12 cellular contexts compared by ENCODE assay signal in the genomic region with DNA sequence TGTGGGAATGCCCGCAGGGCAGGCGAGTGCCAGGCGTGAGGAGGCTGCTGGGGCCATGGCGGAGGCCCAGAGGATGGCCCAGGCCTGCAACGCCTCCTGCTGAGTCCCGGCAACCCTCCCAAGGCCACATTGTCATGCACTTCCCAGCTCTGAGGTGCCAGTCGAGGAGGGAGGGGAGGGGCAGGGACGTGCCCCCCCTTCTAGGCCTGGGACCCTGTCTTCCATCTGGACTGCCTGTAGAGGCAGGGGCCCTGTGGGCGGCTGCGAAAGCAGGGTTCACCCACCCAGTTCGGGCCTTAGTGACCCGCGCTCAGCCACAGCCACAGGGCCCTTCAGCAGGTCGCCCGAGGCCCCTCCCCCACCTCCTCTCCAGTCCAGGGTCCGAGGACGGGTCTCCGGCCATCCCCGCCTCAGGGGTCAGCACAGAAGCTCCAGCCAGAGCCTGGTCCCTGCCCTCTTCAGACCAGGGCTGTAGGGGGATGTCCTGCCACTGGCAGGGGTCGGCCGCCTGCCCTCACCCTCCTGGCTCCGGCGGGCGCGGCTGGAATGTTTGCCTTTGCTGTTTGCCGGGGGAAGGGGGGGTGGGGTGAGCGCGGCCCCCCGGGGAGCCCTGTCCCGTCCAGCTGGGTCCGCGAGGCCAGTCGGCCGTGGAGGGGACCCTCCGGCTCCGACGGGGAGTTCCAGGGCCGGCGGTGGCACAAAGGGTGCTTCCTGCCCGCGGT. TPM values are rescaled to one million over a fixed set of nuclear protein-coding genes. Genes with fewer than 3 reads are reported as not detected.
DNase-seq lines count a peak whose midpoint lies in the region; ATAC-seq, FAIRE-seq and TF ChIP-seq lines count a peak whose summit lies in the region.
"Had no signal": no experiment of that assay in that cellular context is flagged by ENCODE, and none has a peak within 500 bp of the region (broad histone marks: within the 10 kb centered on the region; RNA-seq: fewer than 3 reads in every experiment).

No MANE protein-coding gene starts in this region.

- no peak for TF ChIP-seq RAD21 in K562 (CRISPR knock-in tag; conservative IDR thresholded peaks at IDR 0.05 in 1 of 2, IDR thresholded peaks at IDR 0.05 in 1 of 2)

- 0 out of 2 replicates have a peak overlapping the region, but pooled peaks have one; percentile 18 for H3K4me3 ChIP-seq in K562
- peak overlapping the region; percentile 22 to 26 for H3K4me3 ChIP-seq in left lung
- peak overlapping the region; percentile 43 for H3K4me3 ChIP-seq in upper lobe of right lung
- H3K4me3 ChIP-seq in small intestine (ENCODE audit: low read depth in 1 of 2, low read length in 2 of 2): no peak overlapping the region

- WGBS in K562 (ENCODE audit: insufficient coverage, low coverage, missing lambda C conversion rate): 32% methylated on average over 17 of the region's 41 CpGs
- WGBS in small intestine, 3 donors: 29 to 50% (median 41%) methylated on average over 26 to 41 of the region's 41 CpGs

- DNase-seq in NCI-H146 (lab: John Stamatoyannopoulos, UW) (peak; percentile 25), NCI-H146 treated with DMSO at 0.1 percent for 48 hours (lab: John Stamatoyannopoulos, UW; ENCODE audit: unreplicated experiment) (no peak), K562 (ENCODE audit: extremely low read depth in 1 of 4, low spot score in 3 of 4) (peak in 2 of 4 experiments; percentile 45 to 50), left lung (no peak), upper lobe of right lung (no peak), mesothelial cell of epicardium (ENCODE audit: low spot score in 2 of 2, unreplicated experiment in 2 of 2) (no peak), small intestine (no peak)
- DNase-seq in activated T-helper 1 cell treated with anti-CD3 and anti-CD28 coated beads, Interleukin-12 subunit alpha, Interleukin-12 subunit beta, Interleukin-2, Interleukin-4 antibody, amounts not matched to agents 30 ng/mL and 10 ng/mL and 1 ng/mL, durations not matched to agents 14 hours and 24 hours and 36 hours (ENCODE audit: low spot score): no peak
- DNase-seq: NCI-H2171 treated with DMSO at 0.1 percent for 48 hours had no signal

- in situ Hi-C loops in K562 (cut with MboI): no loop called here

- H3K27ac ChIP-seq in K562 (ENCODE audit: extremely low read depth, low read depth, low read length) (no peak overlapping the region), left lung (no peak overlapping the region), upper lobe of right lung (peak overlapping the region; percentile 51), small intestine (ENCODE audit: low read depth in 1 of 2, low read length in 1 of 2) (no peak overlapping the region)
- H3K27ac ChIP-seq: parathyroid adenoma had no signal

- H3K79me2 ChIP-seq in K562 (ENCODE audit: control insufficient read depth, insufficient read depth, low read length): no peaks in the 10 kb centered on the region
- H3K79me2 ChIP-seq: parathyroid adenoma had no signal

- no peaks in the 10 kb centered on the region for H3K27me3 ChIP-seq in K562 (ENCODE audit: control insufficient read depth in 2 of 2, insufficient read depth in 2 of 2, low read length in 2 of 2)
- peaks cover 7 to 93% of the 10 kb centered on the region in 2 donors for H3K27me3 ChIP-seq in left lung
- H3K27me3 ChIP-seq in upper lobe of right lung: peaks cover 5% of the 10 kb centered on the region
- peaks cover 6 to 17% of the 10 kb centered on the region in 2 donors for H3K27me3 ChIP-seq in small intestine (ENCODE audit: control insufficient read depth in 2 of 2, insufficient read depth in 2 of 2, low read length in 2 of 2)

- H3K4me1 ChIP-seq in K562 (replicated peaks in 1 of 2; ENCODE audit: control insufficient read depth in 2 of 2, insufficient read depth in 2 of 2, low read length in 2 of 2) (peaks cover 2 to 86% of the 10 kb centered on the region in 2 experiments; a peak in 3 of 5 replicates), left lung (peaks cover 11 to 37% of the 10 kb centered on the region in 2 donors), upper lobe of right lung (peaks cover 17% of the 10 kb centered on the region), small intestine (ENCODE audit: control insufficient read depth in 2 of 2, insufficient read depth in 1 of 2, low read depth in 1 of 2, low read length in 1 of 2) (no peaks in the 10 kb centered on the region)
- H3K4me1 ChIP-seq: parathyroid adenoma had no signal

- no peak for TF ChIP-seq EP300 in K562 (IDR thresholded peaks at IDR 0.05; ENCODE audit: low read length)

- H3K9me3 ChIP-seq in K562 (replicated peaks; ENCODE audit: control insufficient read depth, insufficient read depth, low read depth, low read length) (no peaks in the 10 kb centered on the region), left lung (no peaks in the 10 kb centered on the region), upper lobe of right lung (no peaks in the 10 kb centered on the region), small intestine (ENCODE audit: control insufficient read depth, low read depth) (no peaks in the 10 kb centered on the region)

- BruUV-seq in K562 (replicated peaks; lab: Mats Ljungman, UMichigan): no TSS peak

- H2AFZ ChIP-seq in K562 (ENCODE audit: low read depth, low read length): no peak overlapping the region
- H2AFZ ChIP-seq: parathyroid adenoma had no signal

- H3K36me3 ChIP-seq in K562 (ENCODE audit: control insufficient read depth, insufficient read depth, low read length) (no peaks in the 10 kb centered on the region), left lung (no peaks in the 10 kb centered on the region), upper lobe of right lung (no peaks in the 10 kb centered on the region), small intestine (ENCODE audit: control insufficient read depth in 2 of 2, insufficient read depth in 2 of 2, low read length in 2 of 2) (no peaks in the 10 kb centered on the region)

- no peak overlapping the region for H3K27ac Mint-ChIP-seq in activated T-helper 1 cell treated with anti-CD3 and anti-CD28 coated beads, Interleukin-12 subunit alpha, Interleukin-12 subunit beta, Interleukin-2, Interleukin-4 antibody, amounts not matched to agents 30 ng/mL and 10 ng/mL and 1 ng/mL, durations not matched to agents 14 hours and 24 hours and 36 hours
- H3K27ac Mint-ChIP-seq in mesothelial cell of epicardium: no peak overlapping the region
- H3K27ac Mint-ChIP-seq: activated CD4-positive, alpha-beta T cell treated with anti-CD3 and anti-CD28 coated beads, Interleukin-2, amount 10 ng/mL, durations not matched to agents 24 days and 14 days; activated naive CD8-positive, alpha-beta T cell had no signal

- H3K27me3 Mint-ChIP-seq in activated T-helper 1 cell treated with anti-CD3 and anti-CD28 coated beads, Interleukin-12 subunit alpha, Interleukin-12 subunit beta, Interleukin-2, Interleukin-4 antibody, amounts not matched to agents 30 ng/mL and 10 ng/mL and 1 ng/mL, durations not matched to agents 14 hours and 24 hours and 36 hours (ENCODE audit: insufficient read depth): peaks cover 21% of the 10 kb centered on the region
- H3K27me3 Mint-ChIP-seq in mesothelial cell of epicardium (ENCODE audit: low read depth): no peaks in the 10 kb centered on the region

- H4K20me1 ChIP-seq in K562 (replicated peaks; ENCODE audit: control insufficient read depth, insufficient read depth, low read length): 0 out of 2 replicates have a peak, but pooled peaks cover 3% of the 10 kb centered on the region

- intact Hi-C loops in K562 (cut with micrococcal nuclease): no loop called here
- intact Hi-C loops in left lung (cut with DNase I): no loop called here
- intact Hi-C loops in upper lobe of right lung (cut with DNase I): no loop called here
- intact Hi-C loops in activated T-helper 1 cell treated with anti-CD3 and anti-CD28 coated beads, Interleukin-12 subunit alpha, Interleukin-12 subunit beta, Interleukin-2, Interleukin-4 antibody, amounts not matched to agents 30 ng/mL and 10 ng/mL and 1 ng/mL, durations not matched to agents 14 hours and 24 hours and 36 hours (cut with micrococcal nuclease): no loop called here

- H3K9ac ChIP-seq in K562 (ENCODE audit: insufficient read depth in 1 of 2, low read depth in 2 of 2, low read length in 2 of 2): peak overlapping the region in 1 of 2 experiments; percentile 66; a peak in 1 of 4 replicates
- H3K9ac ChIP-seq: parathyroid adenoma had no signal

- no peak overlapping the region for H3K4me2 ChIP-seq in K562 (ENCODE audit: insufficient read depth, low read length)

- CTCF ChIA-PET in K562 (lab: Yijun Ruan, JAX; ENCODE audit: low intra/inter-chr PET ratio): no interaction called here

- no peaks in the 10 kb centered on the region for H3K36me3 Mint-ChIP-seq in activated T-helper 1 cell treated with anti-CD3 and anti-CD28 coated beads, Interleukin-12 subunit alpha, Interleukin-12 subunit beta, Interleukin-2, Interleukin-4 antibody, amounts not matched to agents 30 ng/mL and 10 ng/mL and 1 ng/mL, durations not matched to agents 14 hours and 24 hours and 36 hours (ENCODE audit: low read depth)
- H3K36me3 Mint-ChIP-seq in mesothelial cell of epicardium: no peaks in the 10 kb centered on the region
- H3K36me3 Mint-ChIP-seq: activated naive CD8-positive, alpha-beta T cell had no signal

- ATAC-seq in K562 (no peak), left lung (peak; percentile 15), upper lobe of right lung (peak; percentile 2)

- TF ChIP-seq CTCF in K562 (IDR thresholded peaks at IDR 0.05 in 2 of 3, conservative IDR thresholded peaks at IDR 0.05 in 1 of 3; ENCODE audit: insufficient read depth in 2 of 3, low read depth in 1 of 3, low read length in 3 of 3) (no peak), left lung (IDR thresholded peaks at IDR 0.05) (no peak), upper lobe of right lung (IDR thresholded peaks at IDR 0.05) (no peak), mesothelial cell of epicardium (IDR thresholded peaks at IDR 0.05; ENCODE audit: unreplicated experiment) (no peak)

- no peaks in the 10 kb centered on the region for H3K4me1 Mint-ChIP-seq in activated T-helper 1 cell treated with anti-CD3 and anti-CD28 coated beads, Interleukin-12 subunit alpha, Interleukin-12 subunit beta, Interleukin-2, Interleukin-4 antibody, amounts not matched to agents 30 ng/mL and 10 ng/mL and 1 ng/mL, durations not matched to agents 14 hours and 24 hours and 36 hours (ENCODE audit: low read depth)
- H3K4me1 Mint-ChIP-seq in mesothelial cell of epicardium: peaks cover 29% of the 10 kb centered on the region

- H3K9me1 ChIP-seq in K562 (ENCODE audit: control insufficient read depth, insufficient read depth, low read length): no peaks in the 10 kb centered on the region

- POLR2A ChIA-PET in K562 (lab: Yijun Ruan, JAX): no interaction called here

- FAIRE-seq in K562 (lab: Jason Lieb, UNC): no peak
- FAIRE-seq in small intestine (lab: Jason Lieb, UNC): no peak

- no peaks in the 10 kb centered on the region for H3K9me3 Mint-ChIP-seq in activated T-helper 1 cell treated with anti-CD3 and anti-CD28 coated beads, Interleukin-12 subunit alpha, Interleukin-12 subunit beta, Interleukin-2, Interleukin-4 antibody, amounts not matched to agents 30 ng/mL and 10 ng/mL and 1 ng/mL, durations not matched to agents 14 hours and 24 hours and 36 hours
- no peaks in the 10 kb centered on the region for H3K9me3 Mint-ChIP-seq in mesothelial cell of epicardium
- H3K9me3 Mint-ChIP-seq: activated CD4-positive, alpha-beta T cell treated with anti-CD3 and anti-CD28 coated beads, Interleukin-2, amount 10 ng/mL, durations not matched to agents 24 days and 14 days had no signal

- no peak for TF ChIP-seq POLR2A in K562 (conservative IDR thresholded peaks at IDR 0.05)

- no peak overlapping the region for H3K4me3 Mint-ChIP-seq in activated T-helper 1 cell treated with anti-CD3 and anti-CD28 coated beads, Interleukin-12 subunit alpha, Interleukin-12 subunit beta, Interleukin-2, Interleukin-4 antibody, amounts not matched to agents 30 ng/mL and 10 ng/mL and 1 ng/mL, durations not matched to agents 14 hours and 24 hours and 36 hours
- no peak overlapping the region for H3K4me3 Mint-ChIP-seq in mesothelial cell of epicardium
- H3K4me3 Mint-ChIP-seq: activated naive CD8-positive, alpha-beta T cell had no signal

RNA-seq across cellular contexts. Expression of gene FGFR3, which starts 26.6 kb away (rescaled TPM):
- 54.4 and 166 TPM in 2 replicates for total RNA-seq in K562 (2011; cell fraction: chromatin; rRNA removed; ENCODE audit: low replicate concordance)
- total RNA-seq in K562 (2011; cell fraction: nucleolus; rRNA removed): 200 and 208 TPM in 2 replicates
- 76.8 and 80.7 TPM in 2 replicates for total RNA-seq in K562 (2011; cell fraction: nucleoplasm; rRNA removed)
- total RNA-seq in K562 (2014; rRNA removed) (39.9 and 43.8 TPM in 2 replicates), K562 (2014; rRNA removed; fragmentation: Illumina TruSeq; extraction: Trizol) (6.3 and 6.5 TPM in 2 replicates), K562 (2015; rRNA removed; fragmentation: Illumina TruSeq; extraction: Trizol) (12.7 and 14.1 TPM in 2 replicates), K562 (2021) (47.8 and 60.4 TPM in 2 replicates), left lung (10 to 100 TPM; 10.8 to 13.5 TPM), upper lobe of right lung (32.1 TPM), mesothelial cell of epicardium (30.9 to 37.6 TPM (median 32.9 TPM) in 3 replicates)
- polyA plus RNA-seq in K562 (2011; rRNA removed) (20.4 and 21.7 TPM in 2 replicates), K562 (2014; fragmentation: Illumina TruSeq; extraction: Trizol) (8.4 and 22.9 TPM in 2 replicates), K562 (2014; fragmentation: Nextera tagmentation; extraction: Ambion mirVana) (1 to 10 TPM; 1.2 to 1.7 TPM), K562 (2014; rRNA removed) (48.9 and 51.5 TPM in 2 replicates), small intestine (10 to 100 TPM; 13.8 to 35.8 (median 35.7) TPM)
- polyA plus RNA-seq in K562 (2011; cell fraction: cytosol; rRNA removed): 18.7 and 54.2 TPM in 2 replicates
- 176 and 334 TPM in 2 replicates for polyA plus RNA-seq in K562 (2011; cell fraction: nucleus; rRNA removed)
- 15.0 and 22.4 TPM in 2 replicates for polyA plus RNA-seq in K562 (2012)
- polyA minus RNA-seq in K562 (2011; rRNA and poly(A)+ RNA removed): 3.9 and 9.3 TPM in 2 replicates
- polyA minus RNA-seq in K562 (2011; cell fraction: cytosol; rRNA and poly(A)+ RNA removed): 30.2 and 37.6 TPM in 2 replicates
- 59.1 and 74.0 TPM in 2 replicates for polyA minus RNA-seq in K562 (2011; cell fraction: nucleus; rRNA and poly(A)+ RNA removed)
- total RNA-seq in activated T-helper 1 cell treated with anti-CD3 and anti-CD28 coated beads, Interleukin-12 subunit alpha, Interleukin-12 subunit beta, Interleukin-2, Interleukin-4 antibody, amounts not matched to agents 30 ng/mL and 10 ng/mL and 1 ng/mL, durations not matched to agents 14 hours and 24 hours and 36 hours: 0.29 and 0.39 TPM in 2 replicates

RNA-seq across cellular contexts. Expression of gene TACC3, which starts 45.2 kb away (rescaled TPM):
- 114 and 225 TPM in 2 replicates for total RNA-seq in K562 (2011; cell fraction: chromatin; rRNA removed; ENCODE audit: low replicate concordance)
- total RNA-seq in K562 (2011; cell fraction: nucleolus; rRNA removed): 114 and 126 TPM in 2 replicates
- total RNA-seq in K562 (2011; cell fraction: nucleoplasm; rRNA removed): 94.5 and 103 TPM in 2 replicates
- total RNA-seq in K562 (2014; rRNA removed) (66.3 and 80.2 TPM in 2 replicates), K562 (2014; rRNA removed; fragmentation: Illumina TruSeq; extraction: Trizol) (47.1 and 49.7 TPM in 2 replicates), K562 (2015; rRNA removed; fragmentation: Illumina TruSeq; extraction: Trizol) (52.1 and 55.6 TPM in 2 replicates), K562 (2021) (112 and 122 TPM in 2 replicates), left lung (10 to 100 TPM; 20.3 to 28.1 TPM), upper lobe of right lung (13.3 TPM), mesothelial cell of epicardium (38.9 to 45.3 TPM (median 44.4 TPM) in 3 replicates)
- polyA plus RNA-seq in K562 (2011; rRNA removed) (50.3 and 50.8 TPM in 2 replicates), K562 (2014; fragmentation: Illumina TruSeq; extraction: Trizol) (95.2 and 122 TPM in 2 replicates), K562 (2014; fragmentation: Nextera tagmentation; extraction: Ambion mirVana) (1 to 10 TPM; 1.9 to 2.8 TPM), K562 (2014; rRNA removed) (90.1 and 102 TPM in 2 replicates), small intestine (10 to 100 TPM; 11.9 to 41.4 (median 12.7) TPM)
- 45.2 and 61.0 TPM in 2 replicates for polyA plus RNA-seq in K562 (2011; cell fraction: cytosol; rRNA removed)
- 150 and 212 TPM in 2 replicates for polyA plus RNA-seq in K562 (2011; cell fraction: nucleus; rRNA removed)
- 93.9 and 100.0 TPM in 2 replicates for polyA plus RNA-seq in K562 (2012)
- 16.5 and 18.3 TPM in 2 replicates for polyA minus RNA-seq in K562 (2011; rRNA and poly(A)+ RNA removed)
- 37.4 and 55.6 TPM in 2 replicates for polyA minus RNA-seq in K562 (2011; cell fraction: cytosol; rRNA and poly(A)+ RNA removed)
- polyA minus RNA-seq in K562 (2011; cell fraction: nucleus; rRNA and poly(A)+ RNA removed): 40.5 and 49.1 TPM in 2 replicates
- total RNA-seq in activated T-helper 1 cell treated with anti-CD3 and anti-CD28 coated beads, Interleukin-12 subunit alpha, Interleukin-12 subunit beta, Interleukin-2, Interleukin-4 antibody, amounts not matched to agents 30 ng/mL and 10 ng/mL and 1 ng/mL, durations not matched to agents 14 hours and 24 hours and 36 hours: 134 and 139 TPM in 2 replicates

RNA-seq across cellular contexts. Expression of gene TMEM129, which starts 45.4 kb away (rescaled TPM):
- 25.4 and 79.9 TPM in 2 replicates for total RNA-seq in K562 (2011; cell fraction: chromatin; rRNA removed; ENCODE audit: low replicate concordance)
- 85.2 and 91.1 TPM in 2 replicates for total RNA-seq in K562 (2011; cell fraction: nucleolus; rRNA removed)
- total RNA-seq in K562 (2011; cell fraction: nucleoplasm; rRNA removed): 51.7 and 55.1 TPM in 2 replicates
- 34.3 and 44.0 TPM in 2 replicates for total RNA-seq in K562 (2014; rRNA removed)
- 5.8 and 7.8 TPM in 2 replicates for total RNA-seq in K562 (2014; rRNA removed; fragmentation: Illumina TruSeq; extraction: Trizol)
- 18.4 and 20.4 TPM in 2 replicates for total RNA-seq in K562 (2015; rRNA removed; fragmentation: Illumina TruSeq; extraction: Trizol)
- 40.0 and 40.3 TPM in 2 replicates for total RNA-seq in K562 (2021)
- polyA plus RNA-seq in K562 (2011; rRNA removed): 17.9 and 28.9 TPM in 2 replicates
- 37.3 and 93.7 TPM in 2 replicates for polyA plus RNA-seq in K562 (2011; cell fraction: cytosol; rRNA removed)
- polyA plus RNA-seq in K562 (2011; cell fraction: nucleus; rRNA removed): 100 and 135 TPM in 2 replicates
- 23.2 and 37.4 TPM in 2 replicates for polyA plus RNA-seq in K562 (2012)
- 18.8 and 24.3 TPM in 2 replicates for polyA plus RNA-seq in K562 (2014; fragmentation: Illumina TruSeq; extraction: Trizol)
- under 1 TPM; 0.34 to 0.53 TPM for polyA plus RNA-seq in K562 (2014; fragmentation: Nextera tagmentation; extraction: Ambion mirVana)
- 42.9 and 47.2 TPM in 2 replicates for polyA plus RNA-seq in K562 (2014; rRNA removed)
- 5.4 and 10.2 TPM in 2 replicates for polyA minus RNA-seq in K562 (2011; rRNA and poly(A)+ RNA removed)
- polyA minus RNA-seq in K562 (2011; cell fraction: cytosol; rRNA and poly(A)+ RNA removed): 23.7 and 31.6 TPM in 2 replicates
- 19.1 and 20.1 TPM in 2 replicates for polyA minus RNA-seq in K562 (2011; cell fraction: nucleus; rRNA and poly(A)+ RNA removed)
- 10 to 100 TPM; 36.8 to 41.1 TPM for total RNA-seq in left lung
- 33.2 TPM for total RNA-seq in upper lobe of right lung
- 27.4 and 28.4 TPM in 2 replicates for total RNA-seq in activated T-helper 1 cell treated with anti-CD3 and anti-CD28 coated beads, Interleukin-12 subunit alpha, Interleukin-12 subunit beta, Interleukin-2, Interleukin-4 antibody, amounts not matched to agents 30 ng/mL and 10 ng/mL and 1 ng/mL, durations not matched to agents 14 hours and 24 hours and 36 hours
- 36.0 to 37.8 TPM (median 37.3 TPM) in 3 replicates for total RNA-seq in mesothelial cell of epicardium
- polyA plus RNA-seq in small intestine: 10 to 100 TPM; 18.6 to 47.2 (median 25.5) TPM

RNA-seq across cellular contexts. Expression of gene SLBP, which starts 54.4 kb away (rescaled TPM):
- total RNA-seq in K562 (2011; cell fraction: chromatin; rRNA removed; ENCODE audit: low replicate concordance): 30.7 and 52.5 TPM in 2 replicates
- 27.1 and 28.9 TPM in 2 replicates for total RNA-seq in K562 (2011; cell fraction: nucleolus; rRNA removed)
- 42.8 and 65.1 TPM in 2 replicates for total RNA-seq in K562 (2011; cell fraction: nucleoplasm; rRNA removed)
- total RNA-seq in K562 (2014; rRNA removed) (185 and 221 TPM in 2 replicates), K562 (2014; rRNA removed; fragmentation: Illumina TruSeq; extraction: Trizol) (161 and 175 TPM in 2 replicates), K562 (2015; rRNA removed; fragmentation: Illumina TruSeq; extraction: Trizol) (148 and 164 TPM in 2 replicates), K562 (2021) (123 and 128 TPM in 2 replicates), left lung (10 to 100 TPM; 39.1 to 42.8 TPM), upper lobe of right lung (32.8 TPM), mesothelial cell of epicardium (45.8 to 50.6 TPM (median 49.8 TPM) in 3 replicates)
- polyA plus RNA-seq in K562 (2011; rRNA removed) (121 and 191 TPM in 2 replicates), K562 (2014; fragmentation: Illumina TruSeq; extraction: Trizol) (171 and 214 TPM in 2 replicates), K562 (2014; fragmentation: Nextera tagmentation; extraction: Ambion mirVana) (10 to 100 TPM; 49.4 to 81.8 TPM), K562 (2014; rRNA removed) (157 and 162 TPM in 2 replicates), small intestine (10 to 100 TPM; 25.5 to 28.2 (median 27.6) TPM)
- 86.2 and 92.0 TPM in 2 replicates for polyA plus RNA-seq in K562 (2011; cell fraction: cytosol; rRNA removed)
- polyA plus RNA-seq in K562 (2011; cell fraction: nucleus; rRNA removed): 39.9 and 51.3 TPM in 2 replicates
- polyA plus RNA-seq in K562 (2012): 91.7 and 104 TPM in 2 replicates
- 103 and 121 TPM in 2 replicates for polyA minus RNA-seq in K562 (2011; rRNA and poly(A)+ RNA removed)
- polyA minus RNA-seq in K562 (2011; cell fraction: cytosol; rRNA and poly(A)+ RNA removed): 51.2 and 63.8 TPM in 2 replicates
- 14.9 and 23.8 TPM in 2 replicates for polyA minus RNA-seq in K562 (2011; cell fraction: nucleus; rRNA and poly(A)+ RNA removed)
- 136 and 140 TPM in 2 replicates for total RNA-seq in activated T-helper 1 cell treated with anti-CD3 and anti-CD28 coated beads, Interleukin-12 subunit alpha, Interleukin-12 subunit beta, Interleukin-2, Interleukin-4 antibody, amounts not matched to agents 30 ng/mL and 10 ng/mL and 1 ng/mL, durations not matched to agents 14 hours and 24 hours and 36 hours

Comparison
In these comparisons a context has a peak if more than half of its experiments do, and no peak if none do; other contexts are left out.
1. H3K4me3 ChIP-seq: peak in K562 (single experiment), left lung (2 of 2) and upper lobe of right lung (single experiment); none in small intestine (0 of 2).